In the genomic region with DNA sequence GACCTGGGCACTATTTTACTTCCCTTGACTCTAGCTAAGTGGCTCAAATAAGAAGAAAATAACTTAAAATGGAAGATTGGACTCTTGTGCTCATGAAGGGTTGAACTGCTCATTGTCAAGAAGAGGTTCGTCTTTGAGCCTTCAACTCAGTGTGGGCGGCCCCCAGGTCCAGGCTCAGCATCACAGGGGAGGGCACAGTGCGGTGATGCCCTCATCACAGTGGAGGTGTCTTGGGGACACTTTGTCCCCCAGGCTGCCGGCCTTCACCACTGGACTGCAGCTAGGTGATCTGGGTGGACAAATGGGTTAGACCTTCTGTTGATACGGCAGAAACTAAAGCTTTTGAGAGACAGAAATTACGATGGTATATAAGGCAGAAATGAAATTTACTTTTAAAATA, we compare ENCODE assay signal across 16 cellular contexts.
DNase-seq lines count a peak whose midpoint lies in the region; TF ChIP-seq lines count a peak whose summit lies in the region.
"Had no signal": no experiment of that assay in that cellular context is flagged by ENCODE, and none has a peak within 500 bp of the region (broad histone marks: within the 10 kb centered on the region; RNA-seq: fewer than 3 reads in every experiment).

No MANE protein-coding gene starts in this region.

- H3K36me3 Mint-ChIP-seq in activated CD4-positive, alpha-beta T cell treated with anti-CD3 and anti-CD28 coated beads, Interleukin-2, amount 10 ng/mL, durations not matched to agents 24 days and 14 days (ENCODE audit: low read depth): no peaks in the 10 kb centered on the region
- H3K36me3 Mint-ChIP-seq: CD8-positive, alpha-beta T cell had no signal

- H3K9me2 ChIP-seq in SU-DHL-6 (replicated peaks; ENCODE audit: insufficient read depth, low read length): no peaks in the 10 kb centered on the region

- no peak overlapping the region for H3K27ac ChIP-seq in SU-DHL-6 (ENCODE audit: low read depth, low read length)
- peak overlapping the region; percentile 45 for H3K27ac ChIP-seq in rectal smooth muscle tissue (ENCODE audit: low read depth, low read length)
- H3K27ac ChIP-seq: BLaER1 treated with 17β-estradiol and CSF1 and Interleukin-3, amounts not matched to agents 10 nM and 100 nM; GM23248; HL-60 had no signal

- no peak overlapping the region for H3K4me3 ChIP-seq in SU-DHL-6 (ENCODE audit: insufficient read depth, low read length, poor library complexity, severe bottlenecking)
- H3K4me3 ChIP-seq in rectal smooth muscle tissue (ENCODE audit: low read length): no peak overlapping the region
- H3K4me3 ChIP-seq: BLaER1 treated with 17β-estradiol and CSF1 and Interleukin-3, amounts not matched to agents 10 nM and 100 nM; GM23248 had no signal

- intact Hi-C loops in activated CD4-positive, alpha-beta T cell treated with anti-CD3 and anti-CD28 coated beads, Interleukin-2, amount 10 ng/mL, durations not matched to agents 24 days and 14 days (cut with micrococcal nuclease): no loop called here

- no peak for TF ChIP-seq CTCF in SU-DHL-6 (IDR thresholded peaks at IDR 0.05; ENCODE audit: insufficient read depth, low read length, poor library complexity, severe bottlenecking)

- no peak overlapping the region for H3K27ac Mint-ChIP-seq in activated CD4-positive, alpha-beta T cell treated with anti-CD3 and anti-CD28 coated beads, Interleukin-2, amount 10 ng/mL, durations not matched to agents 24 days and 14 days
- H3K27ac Mint-ChIP-seq: B cell; CD8-positive, alpha-beta T cell had no signal

- no peak overlapping the region for H3K4me2 ChIP-seq in SU-DHL-6 (ENCODE audit: low read depth, low read length, poor library complexity, severe bottlenecking)
- H3K4me2 ChIP-seq: BLaER1 treated with 17β-estradiol and CSF1 and Interleukin-3, amounts not matched to agents 10 nM and 100 nM had no signal

- no peaks in the 10 kb centered on the region for H3K36me3 ChIP-seq in SU-DHL-6 (ENCODE audit: low read length)
- H3K36me3 ChIP-seq in rectal smooth muscle tissue (ENCODE audit: control insufficient read depth, insufficient read depth, low read length): no peaks in the 10 kb centered on the region
- H3K36me3 ChIP-seq: BLaER1 treated with 17β-estradiol and CSF1 and Interleukin-3, amounts not matched to agents 10 nM and 100 nM had no signal

- H3K27me3 Mint-ChIP-seq in activated CD4-positive, alpha-beta T cell treated with anti-CD3 and anti-CD28 coated beads, Interleukin-2, amount 10 ng/mL, durations not matched to agents 24 days and 14 days: no peaks in the 10 kb centered on the region
- H3K27me3 Mint-ChIP-seq: B cell had no signal

- H3F3A ChIP-seq in SU-DHL-6 (ENCODE audit: insufficient read depth): no peaks in the 10 kb centered on the region

- H3K4me1 ChIP-seq in rectal smooth muscle tissue (ENCODE audit: control insufficient read depth, insufficient read depth, low read length): no peaks in the 10 kb centered on the region

- H3K27me3 ChIP-seq in SU-DHL-6 (ENCODE audit: low read length) (no peaks in the 10 kb centered on the region), rectal smooth muscle tissue (ENCODE audit: control insufficient read depth, insufficient read depth, low read length) (no peaks in the 10 kb centered on the region)
- H3K27me3 ChIP-seq: BLaER1 treated with 17β-estradiol and CSF1 and Interleukin-3, amounts not matched to agents 10 nM and 100 nM had no signal

- H3K4me1 Mint-ChIP-seq in activated CD4-positive, alpha-beta T cell treated with anti-CD3 and anti-CD28 coated beads, Interleukin-2, amount 10 ng/mL, durations not matched to agents 24 days and 14 days: no peaks in the 10 kb centered on the region
- H3K4me1 Mint-ChIP-seq: B cell had no signal

- no peaks in the 10 kb centered on the region for H3K9me3 Mint-ChIP-seq in activated CD4-positive, alpha-beta T cell treated with anti-CD3 and anti-CD28 coated beads, Interleukin-2, amount 10 ng/mL, durations not matched to agents 24 days and 14 days
- H3K9me3 Mint-ChIP-seq: CD8-positive, alpha-beta T cell had no signal

- no peak overlapping the region for H3K4me3 Mint-ChIP-seq in activated CD4-positive, alpha-beta T cell treated with anti-CD3 and anti-CD28 coated beads, Interleukin-2, amount 10 ng/mL, durations not matched to agents 24 days and 14 days
- H3K4me3 Mint-ChIP-seq: B cell; CD8-positive, alpha-beta T cell had no signal

- H4K20me1 ChIP-seq in SU-DHL-6 (ENCODE audit: low read depth, low read length): no peaks in the 10 kb centered on the region
- H4K20me1 ChIP-seq: BLaER1 treated with 17β-estradiol and CSF1 and Interleukin-3, amounts not matched to agents 10 nM and 100 nM had no signal

- no peak overlapping the region for H3K9ac ChIP-seq in SU-DHL-6 (ENCODE audit: low read length)
- H3K9ac ChIP-seq in rectal smooth muscle tissue (ENCODE audit: low read length): no peak overlapping the region
- H3K9ac ChIP-seq: BLaER1 treated with 17β-estradiol and CSF1 and Interleukin-3, amounts not matched to agents 10 nM and 100 nM; GM23248 had no signal

- H3K79me2 ChIP-seq in SU-DHL-6 (ENCODE audit: insufficient read depth, low read length): no peaks in the 10 kb centered on the region

- H2AFZ ChIP-seq in SU-DHL-6 (ENCODE audit: low read depth, low read length, severe bottlenecking): peak overlapping the region; percentile 14
- H2AFZ ChIP-seq: GM23248 had no signal

- DNase-seq in kidney tubule cell (ENCODE audit: low spot score) (peak; percentile 2), NCI-H526 (lab: John Stamatoyannopoulos, UW) (no peak), GOT3 (lab: John Stamatoyannopoulos, UW) (no peak), NCI-H2171 treated with DMSO at 0.1 percent for 48 hours (lab: John Stamatoyannopoulos, UW) (no peak)
- DNase-seq in activated CD4-positive, alpha-beta T cell treated with anti-CD3 and anti-CD28 coated beads, Interleukin-2, amount 10 ng/mL, durations not matched to agents 24 days and 14 days: no peak
- DNase-seq: CD8-positive, alpha-beta T cell; DMS 273 treated with DMSO at 0.1 percent for 48 hours; DMS79; GDM1; GM23248; HCEC 1CT had no signal

- no peaks in the 10 kb centered on the region for H3K9me3 ChIP-seq in SU-DHL-6 (ENCODE audit: insufficient read depth, low read length)
- H3K9me3 ChIP-seq: BLaER1 treated with 17β-estradiol and CSF1 and Interleukin-3, amounts not matched to agents 10 nM and 100 nM had no signal
